ENCODE assay signal across 1 cellular context in the genomic region with DNA sequence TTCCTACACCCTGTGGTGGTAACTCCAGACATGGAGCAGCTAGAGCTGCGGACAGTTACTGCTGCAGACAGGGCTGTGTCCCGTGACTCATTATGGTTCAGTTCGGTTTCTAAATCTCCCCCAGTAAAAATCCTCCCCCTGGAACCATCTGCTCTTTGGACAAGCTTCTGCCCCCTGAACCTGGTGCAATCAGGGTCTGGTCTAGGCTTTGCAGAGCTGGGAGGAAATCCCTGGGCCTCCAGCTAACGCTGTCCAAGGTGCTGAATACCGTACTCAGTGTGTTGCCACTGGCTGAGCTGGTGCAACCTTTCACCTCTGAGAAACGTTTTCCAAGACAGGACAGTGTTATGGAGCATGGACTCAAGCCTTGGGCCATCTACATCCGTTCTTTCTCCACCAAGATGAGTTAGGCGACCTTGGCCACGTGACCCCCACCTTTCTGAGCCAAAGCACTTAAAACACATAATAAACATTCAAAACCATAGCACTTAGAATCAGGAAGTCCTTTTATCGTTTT.
TF ChIP-seq lines count a peak whose summit lies in the region.

No MANE protein-coding gene starts in this region.

TF ChIP-seq in HepG2, 621 proteins besides CTCF, POLR2A, EP300 and RAD21 (continued from another document and continues in another):
- TF ChIP-seq, protein P1, sequence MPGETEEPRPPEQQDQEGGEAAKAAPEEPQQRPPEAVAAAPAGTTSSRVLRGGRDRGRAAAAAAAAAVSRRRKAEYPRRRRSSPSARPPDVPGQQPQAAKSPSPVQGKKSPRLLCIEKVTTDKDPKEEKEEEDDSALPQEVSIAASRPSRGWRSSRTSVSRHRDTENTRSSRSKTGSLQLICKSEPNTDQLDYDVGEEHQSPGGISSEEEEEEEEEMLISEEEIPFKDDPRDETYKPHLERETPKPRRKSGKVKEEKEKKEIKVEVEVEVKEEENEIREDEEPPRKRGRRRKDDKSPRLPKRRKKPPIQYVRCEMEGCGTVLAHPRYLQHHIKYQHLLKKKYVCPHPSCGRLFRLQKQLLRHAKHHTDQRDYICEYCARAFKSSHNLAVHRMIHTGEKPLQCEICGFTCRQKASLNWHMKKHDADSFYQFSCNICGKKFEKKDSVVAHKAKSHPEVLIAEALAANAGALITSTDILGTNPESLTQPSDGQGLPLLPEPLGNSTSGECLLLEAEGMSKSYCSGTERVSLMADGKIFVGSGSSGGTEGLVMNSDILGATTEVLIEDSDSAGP (CRISPR knock-in tag; IDR thresholded peaks at IDR 0.05; ENCODE audit: borderline replicate concordance) = no peak
- no peak for TF ChIP-seq ZNF569 (CRISPR knock-in tag; IDR thresholded peaks at IDR 0.05; ENCODE audit: borderline replicate concordance)
- no peak for TF ChIP-seq NFE2L2 (IDR thresholded peaks at IDR 0.05; ENCODE audit: low read length)
- TF ChIP-seq, protein P2, sequence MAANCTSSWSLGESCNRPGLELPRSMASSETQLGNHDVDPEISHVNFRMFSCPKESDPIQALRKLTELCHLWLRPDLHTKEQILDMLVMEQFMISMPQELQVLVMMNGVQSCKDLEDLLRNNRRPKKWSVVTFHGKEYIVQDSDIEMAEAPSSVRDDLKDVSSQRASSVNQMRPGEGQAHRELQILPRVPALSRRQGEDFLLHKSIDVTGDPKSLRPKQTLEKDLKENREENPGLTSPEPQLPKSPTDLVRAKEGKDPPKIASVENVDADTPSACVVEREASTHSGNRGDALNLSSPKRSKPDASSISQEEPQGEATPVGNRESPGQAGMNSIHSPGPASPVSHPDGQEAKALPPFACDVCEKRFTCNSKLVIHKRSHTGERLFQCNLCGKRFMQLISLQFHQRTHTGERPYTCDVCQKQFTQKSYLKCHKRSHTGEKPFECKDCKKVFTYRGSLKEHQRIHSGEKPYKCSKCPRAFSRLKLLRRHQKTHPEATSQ (CRISPR knock-in tag; IDR thresholded peaks at IDR 0.05; ENCODE audit: borderline replicate concordance) = peak; percentile 80; the same call in 1 of the 2 replicates
- peak; percentile 53; the same call in 1 of the 2 replicates for TF ChIP-seq ISL2 (CRISPR knock-in tag; IDR thresholded peaks at IDR 0.05)
- TF ChIP-seq HOXA7 (CRISPR knock-in tag; IDR thresholded peaks at IDR 0.05) = peak; percentile 76; the same call in 1 of the 2 replicates
- TF ChIP-seq, protein P3, sequence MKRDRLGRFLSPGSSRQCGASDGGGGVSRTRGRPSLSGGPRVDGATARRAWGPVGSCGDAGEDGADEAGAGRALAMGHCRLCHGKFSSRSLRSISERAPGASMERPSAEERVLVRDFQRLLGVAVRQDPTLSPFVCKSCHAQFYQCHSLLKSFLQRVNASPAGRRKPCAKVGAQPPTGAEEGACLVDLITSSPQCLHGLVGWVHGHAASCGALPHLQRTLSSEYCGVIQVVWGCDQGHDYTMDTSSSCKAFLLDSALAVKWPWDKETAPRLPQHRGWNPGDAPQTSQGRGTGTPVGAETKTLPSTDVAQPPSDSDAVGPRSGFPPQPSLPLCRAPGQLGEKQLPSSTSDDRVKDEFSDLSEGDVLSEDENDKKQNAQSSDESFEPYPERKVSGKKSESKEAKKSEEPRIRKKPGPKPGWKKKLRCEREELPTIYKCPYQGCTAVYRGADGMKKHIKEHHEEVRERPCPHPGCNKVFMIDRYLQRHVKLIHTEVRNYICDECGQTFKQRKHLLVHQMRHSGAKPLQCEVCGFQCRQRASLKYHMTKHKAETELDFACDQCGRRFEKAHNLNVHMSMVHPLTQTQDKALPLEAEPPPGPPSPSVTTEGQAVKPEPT (CRISPR knock-in tag; IDR thresholded peaks at IDR 0.05; ENCODE audit: low read depth) = 0 out of 2 replicates have a peak, but pooled peaks have one; percentile 52
- peak; percentile 69; the same call in 1 of the 2 replicates for TF ChIP-seq ZNF724P (CRISPR knock-in tag; IDR thresholded peaks at IDR 0.05; ENCODE audit: borderline replicate concordance)
- no peak for TF ChIP-seq TCF7L2 (IDR thresholded peaks at IDR 0.05; ENCODE audit: low read depth, low read length)
- TF ChIP-seq PAF1 (CRISPR knock-in tag; IDR thresholded peaks at IDR 0.05) = no peak
- no peak for TF ChIP-seq ZNF292 (CRISPR knock-in tag; IDR thresholded peaks at IDR 0.05; ENCODE audit: borderline replicate concordance, low read depth)
- peak; percentile 95 for TF ChIP-seq SALL1 (CRISPR knock-in tag; IDR thresholded peaks at IDR 0.05)
- TF ChIP-seq MXI1 (IDR thresholded peaks at IDR 0.05; ENCODE audit: borderline replicate concordance, low read depth, low read length) = no peak
- TF ChIP-seq RXRA (CRISPR knock-in tag; IDR thresholded peaks at IDR 0.05) = 0 out of 2 replicates have a peak, but pooled peaks have one; percentile 32
- TF ChIP-seq CBX1 (IDR thresholded peaks at IDR 0.05; ENCODE audit: low read depth) = no peak
- no peak for TF ChIP-seq GFI1 (CRISPR knock-in tag; IDR thresholded peaks at IDR 0.05; ENCODE audit: borderline replicate concordance)
- peak; percentile 89 for TF ChIP-seq ZBTB38 (CRISPR knock-in tag; IDR thresholded peaks at IDR 0.05)
- no peak for TF ChIP-seq SETDB1 (CRISPR knock-in tag; IDR thresholded peaks at IDR 0.05; ENCODE audit: borderline replicate concordance)
- TF ChIP-seq ZNF570 (CRISPR knock-in tag; IDR thresholded peaks at IDR 0.05; ENCODE audit: borderline replicate concordance) = peak; percentile 81; the same call in 1 of the 2 replicates
- TF ChIP-seq AKAP8 (CRISPR knock-in tag; IDR thresholded peaks at IDR 0.05) = no peak; the same call in 1 of the 2 replicates
- TF ChIP-seq NCOR1 (IDR thresholded peaks at IDR 0.05; ENCODE audit: borderline replicate concordance, low read length) = no peak
- TF ChIP-seq, protein P4, sequence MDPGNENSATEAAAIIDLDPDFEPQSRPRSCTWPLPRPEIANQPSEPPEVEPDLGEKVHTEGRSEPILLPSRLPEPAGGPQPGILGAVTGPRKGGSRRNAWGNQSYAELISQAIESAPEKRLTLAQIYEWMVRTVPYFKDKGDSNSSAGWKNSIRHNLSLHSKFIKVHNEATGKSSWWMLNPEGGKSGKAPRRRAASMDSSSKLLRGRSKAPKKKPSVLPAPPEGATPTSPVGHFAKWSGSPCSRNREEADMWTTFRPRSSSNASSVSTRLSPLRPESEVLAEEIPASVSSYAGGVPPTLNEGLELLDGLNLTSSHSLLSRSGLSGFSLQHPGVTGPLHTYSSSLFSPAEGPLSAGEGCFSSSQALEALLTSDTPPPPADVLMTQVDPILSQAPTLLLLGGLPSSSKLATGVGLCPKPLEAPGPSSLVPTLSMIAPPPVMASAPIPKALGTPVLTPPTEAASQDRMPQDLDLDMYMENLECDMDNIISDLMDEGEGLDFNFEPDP (CRISPR knock-in tag; conservative IDR thresholded peaks at IDR 0.05) = 0 out of 2 replicates have a peak, but pooled peaks have one; percentile 94
- peak; percentile 61; the same call in 1 of the 2 replicates for TF ChIP-seq BCL6 (CRISPR knock-in tag; IDR thresholded peaks at IDR 0.05)
- TF ChIP-seq ADNP (CRISPR knock-in tag; IDR thresholded peaks at IDR 0.05) = no peak
- TF ChIP-seq SMAD9 (CRISPR knock-in tag; IDR thresholded peaks at IDR 0.05) = no peak
- peak; percentile 85 for TF ChIP-seq MEF2D (CRISPR knock-in tag; IDR thresholded peaks at IDR 0.05)
- no peak for TF ChIP-seq MLLT10 (CRISPR knock-in tag; IDR thresholded peaks at IDR 0.05)
- TF ChIP-seq ZNF598 (CRISPR knock-in tag; IDR thresholded peaks at IDR 0.05; ENCODE audit: borderline replicate concordance) = no peak
- TF ChIP-seq ZNF557 (CRISPR knock-in tag; IDR thresholded peaks at IDR 0.05) = peak; percentile 98
- TF ChIP-seq ZMYM3 (CRISPR knock-in tag; IDR thresholded peaks at IDR 0.05) = no peak
- TF ChIP-seq ZNF225 (CRISPR knock-in tag; IDR thresholded peaks at IDR 0.05) = peak; percentile 80; the same call in 1 of the 2 replicates
- 0 out of 2 replicates have a peak, but pooled peaks have one; percentile 74 for TF ChIP-seq HMG20B (CRISPR knock-in tag; conservative IDR thresholded peaks at IDR 0.05)
- TF ChIP-seq FOXA1 (IDR thresholded peaks at IDR 0.05) = no peak
- TF ChIP-seq FOXA1 (CRISPR knock-in tag; IDR thresholded peaks at IDR 0.05) = no peak
- peak; percentile 78 for TF ChIP-seq ZNF263 (CRISPR knock-in tag; IDR thresholded peaks at IDR 0.05)
- 0 out of 2 replicates have a peak, but pooled peaks have one; percentile 24 for TF ChIP-seq CC2D1A (CRISPR knock-in tag; IDR thresholded peaks at IDR 0.05)
- peak; percentile 92 for TF ChIP-seq ZMYM4 (CRISPR knock-in tag; IDR thresholded peaks at IDR 0.05)
- TF ChIP-seq, protein P5, sequence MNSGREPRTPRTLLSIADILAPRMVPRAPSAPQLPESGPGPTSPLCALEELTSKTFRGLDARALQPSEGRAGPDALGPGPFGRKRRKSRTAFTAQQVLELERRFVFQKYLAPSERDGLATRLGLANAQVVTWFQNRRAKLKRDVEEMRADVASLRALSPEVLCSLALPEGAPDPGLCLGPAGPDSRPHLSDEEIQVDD (CRISPR knock-in tag; IDR thresholded peaks at IDR 0.05; ENCODE audit: borderline replicate concordance) = peak; percentile 92; the same call in 1 of the 2 replicates
- TF ChIP-seq ZNF556 (CRISPR knock-in tag; IDR thresholded peaks at IDR 0.05; ENCODE audit: borderline replicate concordance) = 0 out of 2 replicates have a peak, but pooled peaks have one; percentile 65
- TF ChIP-seq, protein P6, sequence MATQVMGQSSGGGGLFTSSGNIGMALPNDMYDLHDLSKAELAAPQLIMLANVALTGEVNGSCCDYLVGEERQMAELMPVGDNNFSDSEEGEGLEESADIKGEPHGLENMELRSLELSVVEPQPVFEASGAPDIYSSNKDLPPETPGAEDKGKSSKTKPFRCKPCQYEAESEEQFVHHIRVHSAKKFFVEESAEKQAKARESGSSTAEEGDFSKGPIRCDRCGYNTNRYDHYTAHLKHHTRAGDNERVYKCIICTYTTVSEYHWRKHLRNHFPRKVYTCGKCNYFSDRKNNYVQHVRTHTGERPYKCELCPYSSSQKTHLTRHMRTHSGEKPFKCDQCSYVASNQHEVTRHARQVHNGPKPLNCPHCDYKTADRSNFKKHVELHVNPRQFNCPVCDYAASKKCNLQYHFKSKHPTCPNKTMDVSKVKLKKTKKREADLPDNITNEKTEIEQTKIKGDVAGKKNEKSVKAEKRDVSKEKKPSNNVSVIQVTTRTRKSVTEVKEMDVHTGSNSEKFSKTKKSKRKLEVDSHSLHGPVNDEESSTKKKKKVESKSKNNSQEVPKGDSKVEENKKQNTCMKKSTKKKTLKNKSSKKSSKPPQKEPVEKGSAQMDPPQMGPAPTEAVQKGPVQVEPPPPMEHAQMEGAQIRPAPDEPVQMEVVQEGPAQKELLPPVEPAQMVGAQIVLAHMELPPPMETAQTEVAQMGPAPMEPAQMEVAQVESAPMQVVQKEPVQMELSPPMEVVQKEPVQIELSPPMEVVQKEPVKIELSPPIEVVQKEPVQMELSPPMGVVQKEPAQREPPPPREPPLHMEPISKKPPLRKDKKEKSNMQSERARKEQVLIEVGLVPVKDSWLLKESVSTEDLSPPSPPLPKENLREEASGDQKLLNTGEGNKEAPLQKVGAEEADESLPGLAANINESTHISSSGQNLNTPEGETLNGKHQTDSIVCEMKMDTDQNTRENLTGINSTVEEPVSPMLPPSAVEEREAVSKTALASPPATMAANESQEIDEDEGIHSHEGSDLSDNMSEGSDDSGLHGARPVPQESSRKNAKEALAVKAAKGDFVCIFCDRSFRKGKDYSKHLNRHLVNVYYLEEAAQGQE (IDR thresholded peaks at IDR 0.05; ENCODE audit: borderline replicate concordance in 1 of 2, low read depth in 1 of 2, low read length in 2 of 2) = peak in 1 of 2 experiments; percentile 100
- 0 out of 2 replicates have a peak, but pooled peaks have one; percentile 40 for TF ChIP-seq ZNF788 (CRISPR knock-in tag; IDR thresholded peaks at IDR 0.05; ENCODE audit: borderline replicate concordance)
- no peak for TF ChIP-seq ZNF207 (IDR thresholded peaks at IDR 0.05; ENCODE audit: borderline replicate concordance)
- TF ChIP-seq DNMT1 (CRISPR knock-in tag; IDR thresholded peaks at IDR 0.05) = 0 out of 2 replicates have a peak, but pooled peaks have one; percentile 79
- TF ChIP-seq MYC (CRISPR knock-in tag; IDR thresholded peaks at IDR 0.05; ENCODE audit: borderline replicate concordance) = peak; percentile 18; the same call in 1 of the 2 replicates
- TF ChIP-seq U2AF2 (IDR thresholded peaks at IDR 0.05; ENCODE audit: low read depth, low read length) = no peak
- peak; percentile 77; the same call in 1 of the 2 replicates for TF ChIP-seq ARNTL (CRISPR knock-in tag; IDR thresholded peaks at IDR 0.05)
- 0 out of 2 replicates have a peak, but pooled peaks have one; percentile 48 for TF ChIP-seq ZNF367 (CRISPR knock-in tag; IDR thresholded peaks at IDR 0.05; ENCODE audit: borderline replicate concordance)
- peak; percentile 82; the same call in 1 of the 2 replicates for TF ChIP-seq ZFP1 (CRISPR knock-in tag; IDR thresholded peaks at IDR 0.05)
- TF ChIP-seq FOXA3 (CRISPR knock-in tag; IDR thresholded peaks at IDR 0.05) = peak; percentile 62; the same call in 1 of the 2 replicates
- no peak for TF ChIP-seq ZNF713 (CRISPR knock-in tag; IDR thresholded peaks at IDR 0.05)
- no peak for TF ChIP-seq AGO1 (IDR thresholded peaks at IDR 0.05; ENCODE audit: low read depth, low read length, poor library complexity, severe bottlenecking)
- 0 out of 2 replicates have a peak, but pooled peaks have one; percentile 80 for TF ChIP-seq ZNF782 (CRISPR knock-in tag; IDR thresholded peaks at IDR 0.05; ENCODE audit: borderline replicate concordance)
- peak; percentile 94; the same call in 1 of the 2 replicates for TF ChIP-seq ZNF333 (CRISPR knock-in tag; IDR thresholded peaks at IDR 0.05; ENCODE audit: borderline replicate concordance)
- no peak for TF ChIP-seq ZNF3 (CRISPR knock-in tag; IDR thresholded peaks at IDR 0.05)
- no peak for TF ChIP-seq PTBP1 (IDR thresholded peaks at IDR 0.05; ENCODE audit: low read depth, low read length, poor library complexity, severe bottlenecking)
- TF ChIP-seq, protein P7, sequence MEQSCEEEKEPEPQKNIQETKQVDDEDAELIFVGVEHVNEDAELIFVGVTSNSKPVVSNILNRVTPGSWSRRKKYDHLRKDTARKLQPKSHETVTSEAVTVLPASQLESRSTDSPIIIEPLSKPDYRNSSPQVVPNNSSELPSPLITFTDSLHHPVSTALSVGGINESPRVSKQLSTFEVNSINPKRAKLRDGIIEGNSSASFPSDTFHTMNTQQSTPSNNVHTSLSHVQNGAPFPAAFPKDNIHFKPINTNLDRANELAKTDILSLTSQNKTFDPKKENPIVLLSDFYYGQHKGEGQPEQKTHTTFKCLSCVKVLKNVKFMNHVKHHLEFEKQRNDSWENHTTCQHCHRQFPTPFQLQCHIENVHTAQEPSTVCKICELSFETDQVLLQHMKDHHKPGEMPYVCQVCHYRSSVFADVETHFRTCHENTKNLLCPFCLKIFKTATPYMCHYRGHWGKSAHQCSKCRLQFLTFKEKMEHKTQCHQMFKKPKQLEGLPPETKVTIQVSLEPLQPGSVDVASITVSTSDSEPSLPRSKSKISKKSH (CRISPR knock-in tag; IDR thresholded peaks at IDR 0.05; ENCODE audit: borderline replicate concordance) = peak; percentile 58; the same call in 1 of the 2 replicates
- TF ChIP-seq, protein P8, sequence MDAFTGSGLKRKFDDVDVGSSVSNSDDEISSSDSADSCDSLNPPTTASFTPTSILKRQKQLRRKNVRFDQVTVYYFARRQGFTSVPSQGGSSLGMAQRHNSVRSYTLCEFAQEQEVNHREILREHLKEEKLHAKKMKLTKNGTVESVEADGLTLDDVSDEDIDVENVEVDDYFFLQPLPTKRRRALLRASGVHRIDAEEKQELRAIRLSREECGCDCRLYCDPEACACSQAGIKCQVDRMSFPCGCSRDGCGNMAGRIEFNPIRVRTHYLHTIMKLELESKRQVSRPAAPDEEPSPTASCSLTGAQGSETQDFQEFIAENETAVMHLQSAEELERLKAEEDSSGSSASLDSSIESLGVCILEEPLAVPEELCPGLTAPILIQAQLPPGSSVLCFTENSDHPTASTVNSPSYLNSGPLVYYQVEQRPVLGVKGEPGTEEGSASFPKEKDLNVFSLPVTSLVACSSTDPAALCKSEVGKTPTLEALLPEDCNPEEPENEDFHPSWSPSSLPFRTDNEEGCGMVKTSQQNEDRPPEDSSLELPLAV (CRISPR knock-in tag; conservative IDR thresholded peaks at IDR 0.05; ENCODE audit: low read depth) = 0 out of 2 replicates have a peak, but pooled peaks have one; percentile 34
